ENCODE assay signal across 8 cellular contexts in the genomic region with DNA sequence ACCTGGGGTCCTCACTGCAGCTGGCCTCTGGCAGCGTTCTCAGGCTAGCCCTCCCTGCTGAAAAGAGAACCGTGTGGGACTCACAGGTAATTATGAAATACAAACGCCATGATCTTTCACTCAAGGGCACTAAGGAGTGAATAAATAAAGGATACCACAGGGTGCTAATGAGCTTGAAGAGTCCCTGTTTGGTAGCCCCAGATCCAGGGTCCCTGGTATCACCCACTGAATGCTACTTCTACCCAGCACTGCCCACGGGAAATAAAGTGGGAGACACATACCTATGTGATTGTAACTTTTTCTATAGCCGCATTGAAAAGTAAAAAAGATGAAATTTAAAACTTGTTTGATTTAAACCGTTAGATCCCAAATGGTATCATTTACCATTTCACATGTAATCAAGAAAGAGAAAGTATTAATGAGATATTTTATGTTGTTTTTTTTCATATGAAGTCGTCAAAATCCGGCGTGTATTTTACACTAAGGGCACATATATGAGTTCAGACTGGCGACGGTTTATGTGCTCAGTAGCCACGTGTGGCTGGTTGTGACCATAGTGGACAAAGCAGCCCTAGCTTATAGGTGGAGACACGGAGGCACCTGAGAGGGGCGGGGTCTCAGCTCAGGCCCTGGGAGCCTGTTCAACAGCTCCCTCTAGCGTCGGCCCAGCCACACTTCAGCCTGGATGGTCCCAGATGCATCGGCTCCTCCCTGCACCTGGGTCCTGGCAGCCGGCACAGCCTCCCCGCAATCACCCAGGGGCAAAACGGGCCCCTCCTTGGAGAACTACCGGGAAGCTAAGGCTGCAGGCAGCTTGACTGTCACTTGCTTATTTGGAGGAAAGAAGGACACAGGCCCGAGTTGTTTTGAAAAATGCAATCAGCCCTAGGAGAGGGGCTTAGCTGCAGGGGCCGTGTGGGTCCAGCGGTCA. TPM values are rescaled to one million over a fixed set of nuclear protein-coding genes. Genes with fewer than 3 reads are reported as not detected.
A peak's percentile ranks its signal among the peaks of the same experiment; 100 is the strongest.
DNase-seq lines count a peak whose midpoint lies in the region; ATAC-seq and TF ChIP-seq lines count a peak whose summit lies in the region.

No MANE protein-coding gene starts in this region.

- H3K36me3 ChIP-seq in lung (ENCODE audit: control insufficient read depth in 2 of 2, insufficient read depth in 2 of 2, low read length in 2 of 2), result peaks cover 0 to 4% of the 10 kb centered on the region in 2 donors

- no peaks in the 10 kb centered on the region for H3K27me3 ChIP-seq in lung (ENCODE audit: control insufficient read depth, insufficient read depth)

- no peak overlapping the region for H3K4me3 ChIP-seq in lung

- no peaks in the 10 kb centered on the region for H3K9me3 ChIP-seq in lung (ENCODE audit: control insufficient read depth in 2 of 2, insufficient read depth in 1 of 2, low read length in 1 of 2)

- DNase-seq in C1 segment of cervical spinal cord (lab: John Stamatoyannopoulos, UW) (peak in 10 of 14 donors; percentile 18 to 73 (median 38)), NCI-H526 (lab: John Stamatoyannopoulos, UW) (peak; percentile 63 to 90), dermis blood vessel endothelial cell (peak; percentile 88), lung (ENCODE audit: low spot score) (peak; percentile 87)
- peak; percentile 82 for DNase-seq in activated CD4-positive, alpha-beta T cell treated with anti-CD3 and anti-CD28 coated beads, Interleukin-2, amount 50 U/mL, for 1 hour
- DNase-seq in stimulated activated CD8-positive, alpha-beta memory T cell treated with anti-CD3 and anti-CD28 coated beads, Interleukin-12 subunit alpha, Interleukin-12 subunit beta, amount 100 ng/mL, for 24 hours (ENCODE audit: extremely low read depth), result peak; percentile 47

- 19 to 22% methylated on average over 24 of the region's 24 CpGs for WGBS in lung, 2 donors

- TF ChIP-seq CTCF in lung (IDR thresholded peaks at IDR 0.05; ENCODE audit: control extremely low read depth, extremely low read depth), result peak; percentile 96

- peaks cover 16 to 32% of the 10 kb centered on the region in 2 donors for H3K4me1 ChIP-seq in lung (ENCODE audit: control insufficient read depth in 2 of 2, insufficient read depth in 2 of 2, low read length in 2 of 2)

- peak; percentile 41 for ATAC-seq in GM19328 (IDR thresholded peaks at IDR 0.05; ENCODE audit: unreplicated experiment)
- peak; percentile 35 for ATAC-seq in HG03457 (IDR thresholded peaks at IDR 0.05; ENCODE audit: unreplicated experiment)
- peak; percentile 74 for ATAC-seq in lung (ENCODE audit: insufficient read depth, low FRiP score)

- peak overlapping the region in 1 of 2 donors; percentile 94 for H3K27ac ChIP-seq in lung (ENCODE audit: low read depth in 1 of 2, low read length in 1 of 2)

RNA-seq across cellular contexts. Expression of a gene that starts 39.2 kb away (rescaled TPM):
- 111 and 129 TPM in 2 replicates for total RNA-seq in dermis blood vessel endothelial cell
- total RNA-seq in lung, result 100 to 1,000 TPM in 1 of 2 donors, 10 to 100 TPM in 1; 49.2 to 102 TPM
- 100 to 1,000 TPM in 1 of 2 donors, 10 to 100 TPM in 1; 32.5 to 115 TPM for polyA plus RNA-seq in lung

Comparison
In these comparisons a context has a peak if more than half of its experiments do, and no peak if none do; other contexts are left out.
1. DNase-seq: peak in every context shown above with its lines; median percentile 88 in dermis blood vessel endothelial cell; 87 in lung; 82 in activated CD4-positive, alpha-beta T cell treated with anti-CD3 and anti-CD28 coated beads, Interleukin-2, amount 50 U/mL, for 1 hour; 76 in NCI-H526; 47 in stimulated activated CD8-positive, alpha-beta memory T cell treated with anti-CD3 and anti-CD28 coated beads, Interleukin-12 subunit alpha, Interleukin-12 subunit beta, amount 100 ng/mL, for 24 hours; 38 in C1 segment of cervical spinal cord.